In the genomic region with DNA sequence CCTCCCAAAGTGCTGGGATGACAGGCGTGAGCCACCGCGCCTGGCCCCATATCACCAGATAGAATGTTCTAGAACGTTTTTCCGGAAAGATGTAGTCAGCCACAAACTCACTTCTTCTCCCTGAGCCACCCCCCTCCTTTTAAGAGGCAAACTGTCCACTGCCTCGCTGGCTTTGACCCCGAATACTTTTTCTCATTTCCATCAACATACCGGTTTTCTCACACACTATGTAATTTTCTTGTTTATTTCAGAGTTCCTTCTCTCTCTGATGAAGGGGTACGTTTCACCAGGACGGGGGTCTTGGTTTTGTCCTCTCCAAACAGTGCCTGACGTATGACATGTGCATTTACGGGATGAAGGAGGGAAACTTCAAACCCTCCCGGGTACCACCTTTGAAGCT, we compare ENCODE assay signal across 16 cellular contexts.
DNase-seq lines count a peak whose midpoint lies in the region; ATAC-seq and TF ChIP-seq lines count a peak whose summit lies in the region.
"Had no signal": no experiment of that assay in that cellular context is flagged by ENCODE, and none has a peak within 500 bp of the region (broad histone marks: within the 10 kb centered on the region; RNA-seq: fewer than 3 reads in every experiment).

No MANE protein-coding gene starts in this region.

- no peak overlapping the region for H2AFZ ChIP-seq in MM.1S (ENCODE audit: low read length)
- H2AFZ ChIP-seq: GM23248 had no signal

- no peaks in the 10 kb centered on the region for H3F3A ChIP-seq in MM.1S (ENCODE audit: insufficient read depth, low read length)

- H3K27me3 ChIP-seq in MM.1S (replicated peaks; ENCODE audit: insufficient read depth, low read length) = no peaks in the 10 kb centered on the region
- H3K27me3 ChIP-seq in spleen (replicated peaks in 1 of 7) = no peaks in the 10 kb centered on the region
- H3K27me3 ChIP-seq in testis = no peaks in the 10 kb centered on the region
- H3K27me3 ChIP-seq: BLaER1 had no signal

- no peaks in the 10 kb centered on the region for H3K36me3 ChIP-seq in MM.1S (replicated peaks; ENCODE audit: insufficient read depth, low read length)
- no peaks in the 10 kb centered on the region for H3K36me3 ChIP-seq in spleen
- H3K36me3 ChIP-seq in testis (ENCODE audit: low read depth, missing control alignments) = no peaks in the 10 kb centered on the region
- H3K36me3 ChIP-seq: BLaER1 had no signal

- H3K27ac ChIP-seq in MM.1S (ENCODE audit: low read length) (no peak overlapping the region), spleen (no peak overlapping the region), testis (no peak overlapping the region)
- H3K27ac ChIP-seq: BLaER1, GM23248 had no signal

- H3K9me3 ChIP-seq in MM.1S (replicated peaks; ENCODE audit: insufficient read depth, low read length) (no peaks in the 10 kb centered on the region), spleen (peaks cover 0 to 46% (median 0%) of the 10 kb centered on the region in 8 donors), testis (no peaks in the 10 kb centered on the region)
- H3K9me3 ChIP-seq: BLaER1, Caco-2 had no signal

- intact Hi-C loops in spleen (cut with DNase I; ENCODE audit: low total_unique reads) (no loop called here), testis (cut with DNase I; ENCODE audit: low total_unique reads) (no loop called here)

- peak overlapping the region; percentile 43; the same call in 1 of the 2 replicates for H3K4me2 ChIP-seq in MM.1S (ENCODE audit: low read depth, low read length)
- H3K4me2 ChIP-seq: BLaER1 had no signal

- H3K4me3 ChIP-seq in MM.1S (ENCODE audit: low read length) (peak overlapping the region; percentile 25; the same call in 1 of the 2 replicates), spleen (no peak overlapping the region), testis (no peak overlapping the region)
- H3K4me3 ChIP-seq: BLaER1, GM23248 had no signal

- peak; percentile 1 for DNase-seq in activated CD8-positive, alpha-beta memory T cell treated with anti-CD3 and anti-CD28 coated beads for 24 hours
- no peak for DNase-seq in activated CD8-positive, alpha-beta memory T cell treated with anti-CD3 and anti-CD28 coated beads, Interleukin-2, amount 10 ng/mL, durations not matched to agents 7 days and 5 days
- no peak for DNase-seq in MM.1S
- peak; percentile 47 for DNase-seq in mesenteric fat pad (ENCODE audit: low spot score)
- peak; percentile 14 for DNase-seq in spleen
- no peak for DNase-seq in testis
- DNase-seq: 8988T; AML-193; Caco-2; CD8-positive, alpha-beta memory T cell; DND-41; GDM1; GM23248 had no signal

- no peak for TF ChIP-seq POLR2A in spleen (IDR thresholded peaks at IDR 0.05)
- no peak for TF ChIP-seq POLR2A in testis (IDR thresholded peaks at IDR 0.05)

- H3K9me3 Mint-ChIP-seq in activated CD8-positive, alpha-beta memory T cell treated with anti-CD3 and anti-CD28 coated beads, Interleukin-2, amount 10 ng/mL, durations not matched to agents 7 days and 5 days (ENCODE audit: low read depth) = peaks cover 10% of the 10 kb centered on the region

- H3K4me1 ChIP-seq in MM.1S (ENCODE audit: low read length) (no peaks in the 10 kb centered on the region), spleen (no peaks in the 10 kb centered on the region), testis (no peaks in the 10 kb centered on the region)
- H3K4me1 ChIP-seq: BLaER1, Caco-2 had no signal

- H3K9ac ChIP-seq in MM.1S (ENCODE audit: low read length) = no peak overlapping the region
- H3K9ac ChIP-seq: BLaER1, GM23248 had no signal

- TF ChIP-seq CTCF in MM.1S (IDR thresholded peaks at IDR 0.05; ENCODE audit: low read length) (no peak), spleen (IDR thresholded peaks at IDR 0.05 in 8 of 11, conservative IDR thresholded peaks at IDR 0.05 in 3 of 11) (no peak), testis (IDR thresholded peaks at IDR 0.05) (no peak)

- no peaks in the 10 kb centered on the region for H3K4me1 Mint-ChIP-seq in activated CD8-positive, alpha-beta memory T cell treated with anti-CD3 and anti-CD28 coated beads, Interleukin-2, amount 10 ng/mL, durations not matched to agents 7 days and 5 days
- H3K4me1 Mint-ChIP-seq: CD8-positive, alpha-beta memory T cell had no signal

- H4K20me1 ChIP-seq in MM.1S (ENCODE audit: insufficient read depth, low read length) = no peaks in the 10 kb centered on the region
- H4K20me1 ChIP-seq: BLaER1 had no signal

- no peak for ATAC-seq in activated CD8-positive, alpha-beta memory T cell treated with anti-CD3 and anti-CD28 coated beads, Interleukin-2, amount 10 ng/mL, durations not matched to agents 7 days and 5 days
- ATAC-seq in GM21529 (IDR thresholded peaks at IDR 0.05; ENCODE audit: unreplicated experiment) (no peak), GM18519 (IDR thresholded peaks at IDR 0.05; ENCODE audit: low FRiP score, unreplicated experiment) (no peak)

- no peak overlapping the region for H3K4me3 Mint-ChIP-seq in activated CD8-positive, alpha-beta memory T cell treated with anti-CD3 and anti-CD28 coated beads, Interleukin-2, amount 10 ng/mL, durations not matched to agents 7 days and 5 days
- H3K4me3 Mint-ChIP-seq: CD8-positive, alpha-beta memory T cell had no signal

- CTCF ChIA-PET in activated CD8-positive, alpha-beta memory T cell treated with anti-CD3 and anti-CD28 coated beads, Interleukin-2, amount 10 ng/mL, durations not matched to agents 7 days and 5 days (lab: Charles Lee) = no interaction called here

- no peaks in the 10 kb centered on the region for H3K79me2 ChIP-seq in MM.1S (ENCODE audit: low read length)

- no peaks in the 10 kb centered on the region for H3K9me2 ChIP-seq in MM.1S (replicated peaks; ENCODE audit: insufficient read depth, low read length)

- 63 to 90% (median 73%) methylated on average over 13 of the region's 13 CpGs for WGBS in spleen, 5 donors
- WGBS in testis, 2 donors = 63 to 64% methylated on average over 13 of the region's 13 CpGs

- H3K36me3 Mint-ChIP-seq in activated CD8-positive, alpha-beta memory T cell treated with anti-CD3 and anti-CD28 coated beads, Interleukin-2, amount 10 ng/mL, durations not matched to agents 7 days and 5 days = no peaks in the 10 kb centered on the region
- H3K36me3 Mint-ChIP-seq: CD8-positive, alpha-beta memory T cell had no signal

- H3K27ac Mint-ChIP-seq in activated CD8-positive, alpha-beta memory T cell treated with anti-CD3 and anti-CD28 coated beads, Interleukin-2, amount 10 ng/mL, durations not matched to agents 7 days and 5 days = no peak overlapping the region
- H3K27ac Mint-ChIP-seq: CD8-positive, alpha-beta memory T cell had no signal

- H3K27me3 Mint-ChIP-seq in activated CD8-positive, alpha-beta memory T cell treated with anti-CD3 and anti-CD28 coated beads, Interleukin-2, amount 10 ng/mL, durations not matched to agents 7 days and 5 days = no peaks in the 10 kb centered on the region

Comparison
In these comparisons a context has a peak if more than half of its experiments do, and no peak if none do; other contexts are left out.
1. DNase-seq: peak in activated CD8-positive, alpha-beta memory T cell treated with anti-CD3 and anti-CD28 coated beads for 24 hours (single experiment), mesenteric fat pad (single experiment) and spleen (single experiment); none in activated CD8-positive, alpha-beta memory T cell treated with anti-CD3 and anti-CD28 coated beads, Interleukin-2, amount 10 ng/mL, durations not matched to agents 7 days and 5 days (single experiment), MM.1S (single experiment) and testis (single experiment).